In genomic region chr10:18665815-18666558, GRCh38 we compare ENCODE assay signal across 14 cellular contexts. TPM values are rescaled to one million over a fixed set of nuclear protein-coding genes. Genes with fewer than 3 reads are reported as not detected.
DNase-seq lines count a peak whose midpoint lies in the region; ATAC-seq, FAIRE-seq and TF ChIP-seq lines count a peak whose summit lies in the region.
"Had no signal": no experiment of that assay in that cellular context is flagged by ENCODE, and none has a peak within 500 bp of the region (broad histone marks: within the 10 kb centered on the region; RNA-seq: fewer than 3 reads in every experiment).

No MANE protein-coding gene starts in this region.

- peaks cover 45% of the 10 kb centered on the region for H3K36me3 Mint-ChIP-seq in GM23338 (ENCODE audit: low read depth)
- H3K36me3 Mint-ChIP-seq in astrocyte (ENCODE audit: low read depth, unreplicated experiment), result peaks cover 9% of the 10 kb centered on the region

- no peaks in the 10 kb centered on the region for H3F3A ChIP-seq in GM23338 (replicated peaks; ENCODE audit: low read depth)

- no peaks in the 10 kb centered on the region for H3K9me3 ChIP-seq in astrocyte (ENCODE audit: insufficient read depth, low read depth, low read length)
- H3K9me3 ChIP-seq in keratinocyte (ENCODE audit: control insufficient read depth, low read depth, low read length), result no peaks in the 10 kb centered on the region
- no peaks in the 10 kb centered on the region for H3K9me3 ChIP-seq in upper lobe of right lung
- H3K9me3 ChIP-seq: esophagus muscularis mucosa, neutrophil had no signal

- FAIRE-seq in astrocyte (lab: Jason Lieb, UNC) (peak; percentile 83), keratinocyte (lab: Jason Lieb, UNC) (no peak)
- FAIRE-seq: HTR-8/SVneo had no signal

- H3K9me1 ChIP-seq in keratinocyte (ENCODE audit: control insufficient read depth, extremely low read depth, insufficient read depth, low read length), result no peaks in the 10 kb centered on the region

- H3K27ac ChIP-seq in ACC112 (ENCODE audit: low read depth, low read length), result peak overlapping the region; percentile 59
- peak overlapping the region; percentile 88 for H3K27ac ChIP-seq in GM23338 (ENCODE audit: low read depth)
- peak overlapping the region; percentile 59 for H3K27ac ChIP-seq in astrocyte (ENCODE audit: low read depth, low read length)
- peak overlapping the region; percentile 59 for H3K27ac ChIP-seq in keratinocyte (ENCODE audit: control insufficient read depth, insufficient read depth, low read length)
- H3K27ac ChIP-seq in upper lobe of right lung, result no peak overlapping the region
- H3K27ac ChIP-seq: esophagus muscularis mucosa, neutrophil had no signal

- H3K4me1 Mint-ChIP-seq in GM23338 (peaks cover 47% of the 10 kb centered on the region), astrocyte (ENCODE audit: low read depth, unreplicated experiment) (peaks cover 34% of the 10 kb centered on the region)

- H3K27ac Mint-ChIP-seq in GM23338 (peak overlapping the region; percentile 86), astrocyte (ENCODE audit: unreplicated experiment) (peak overlapping the region; percentile 89)
- H3K27ac Mint-ChIP-seq: activated CD4-positive, alpha-beta memory T cell treated with anti-CD3 and anti-CD28 coated beads for 36 hours had no signal

- H3K27me3 Mint-ChIP-seq in GM23338 (ENCODE audit: insufficient read depth, low read depth, poor library complexity) (peaks cover 2% of the 10 kb centered on the region), astrocyte (ENCODE audit: low read depth, unreplicated experiment) (no peaks in the 10 kb centered on the region)
- H3K27me3 Mint-ChIP-seq: activated CD4-positive, alpha-beta memory T cell treated with anti-CD3 and anti-CD28 coated beads for 36 hours had no signal

- H3K4me1 ChIP-seq in ACC112 (ENCODE audit: control insufficient read depth, insufficient read depth, low read length, unreplicated experiment) (peaks cover 32% of the 10 kb centered on the region), GM23338 (ENCODE audit: insufficient read depth) (peaks cover 42% of the 10 kb centered on the region), astrocyte (ENCODE audit: insufficient read depth, low read length) (peaks cover 29% of the 10 kb centered on the region), keratinocyte (ENCODE audit: control insufficient read depth, extremely low read depth, insufficient read depth, low read length) (peaks cover 24% of the 10 kb centered on the region), upper lobe of right lung (peaks cover 23% of the 10 kb centered on the region)

- no peaks in the 10 kb centered on the region for H3K9me2 ChIP-seq in GM23338 (ENCODE audit: insufficient read depth)

- H3K4me2 ChIP-seq in GM23338, result peak overlapping the region; percentile 58
- H3K4me2 ChIP-seq in astrocyte (ENCODE audit: low read length), result peak overlapping the region; percentile 76
- peak overlapping the region; percentile 27 for H3K4me2 ChIP-seq in keratinocyte (ENCODE audit: control insufficient read depth, extremely low read depth, insufficient read depth, low read depth, low read length)

- intact Hi-C loops in upper lobe of right lung (cut with DNase I), result no loop called here

- peak overlapping the region; percentile 32 for H3K4me3 Mint-ChIP-seq in GM23338
- H3K4me3 Mint-ChIP-seq in astrocyte (ENCODE audit: unreplicated experiment), result peak overlapping the region; percentile 70
- H3K4me3 Mint-ChIP-seq: activated CD4-positive, alpha-beta memory T cell treated with anti-CD3 and anti-CD28 coated beads for 36 hours had no signal

- dilution Hi-C loops in keratinocyte (cut with MboI; ENCODE audit: extremely low pct_ligation_motif_present, low sequenced_read_pairs), result no loop called here

- H3K4me3 ChIP-seq in ACC112 (ENCODE audit: low read depth, low read length) (peak overlapping the region; percentile 52), GM23338 (peak overlapping the region; percentile 37), astrocyte (ENCODE audit: insufficient read depth, low read depth, low read length) (no peak overlapping the region), keratinocyte (ENCODE audit: control insufficient read depth in 2 of 3, extremely low read depth in 1 of 3, insufficient read depth in 2 of 3, low read depth in 1 of 3, low read length in 3 of 3) (no peak overlapping the region), upper lobe of right lung (no peak overlapping the region)
- H3K4me3 ChIP-seq: esophagus muscularis mucosa had no signal

- DNase-seq in GM23338 (ENCODE audit: low spot score) (no peak), astrocyte (ENCODE audit: low read depth) (peak; percentile 35), keratinocyte (ENCODE audit: low read depth, low spot score) (no peak), inferior parietal cortex (ENCODE audit: extremely low spot score) (no peak), occipital lobe (lab: John Stamatoyannopoulos, UW) (no peak), upper lobe of right lung (no peak), hippocampal formation (lab: John Stamatoyannopoulos, UW) (no peak)
- DNase-seq: activated CD4-positive, alpha-beta memory T cell treated with anti-CD3 and anti-CD28 coated beads for 36 hours; amygdala; SHP77 treated with DMSO at 0.1 percent for 48 hours had no signal

- H3K27me3 ChIP-seq in ACC112 (ENCODE audit: insufficient read depth, low read length) (no peaks in the 10 kb centered on the region), GM23338 (ENCODE audit: insufficient read depth) (no peaks in the 10 kb centered on the region), astrocyte (ENCODE audit: insufficient read depth, low read length) (no peaks in the 10 kb centered on the region), keratinocyte (ENCODE audit: control insufficient read depth, extremely low read depth, insufficient read depth, low read length) (no peaks in the 10 kb centered on the region), upper lobe of right lung (no peaks in the 10 kb centered on the region)
- H3K27me3 ChIP-seq: esophagus muscularis mucosa, neutrophil had no signal

- H3K36me3 ChIP-seq in ACC112 (ENCODE audit: insufficient read depth, low read length) (peaks cover 2% of the 10 kb centered on the region), GM23338 (ENCODE audit: insufficient read depth) (peaks cover 9% of the 10 kb centered on the region; the same call in 1 of the 2 replicates), astrocyte (ENCODE audit: insufficient read depth, low read length) (peaks cover 2% of the 10 kb centered on the region), keratinocyte (ENCODE audit: control insufficient read depth in 2 of 2, extremely low read depth in 1 of 2, insufficient read depth in 2 of 2, low read length in 2 of 2) (peaks cover 2 to 12% of the 10 kb centered on the region in 2 experiments), upper lobe of right lung (peaks cover 29% of the 10 kb centered on the region)

- peak overlapping the region; percentile 55 for H3K9ac ChIP-seq in astrocyte (ENCODE audit: low read length)
- no peak overlapping the region for H3K9ac ChIP-seq in keratinocyte (ENCODE audit: control insufficient read depth, extremely low read depth, insufficient read depth, low read length)

- H3K9me3 Mint-ChIP-seq in GM23338, result no peaks in the 10 kb centered on the region
- H3K9me3 Mint-ChIP-seq in astrocyte (ENCODE audit: unreplicated experiment), result no peaks in the 10 kb centered on the region
- H3K9me3 Mint-ChIP-seq: activated CD4-positive, alpha-beta memory T cell treated with anti-CD3 and anti-CD28 coated beads for 36 hours had no signal

- H4K20me1 ChIP-seq in GM23338 (replicated peaks; ENCODE audit: insufficient read depth) (peaks cover 28% of the 10 kb centered on the region; the same call in 1 of the 2 replicates), astrocyte (ENCODE audit: insufficient read depth, low read length) (peaks cover 57% of the 10 kb centered on the region), keratinocyte (ENCODE audit: control insufficient read depth, extremely low read depth, insufficient read depth, low read length) (no peaks in the 10 kb centered on the region)

- H2AFZ ChIP-seq in ACC112 (ENCODE audit: low read length, unreplicated experiment) (no peak overlapping the region), GM23338 (no peak overlapping the region), astrocyte (ENCODE audit: low read depth, low read length) (no peak overlapping the region), keratinocyte (ENCODE audit: control insufficient read depth, low read length) (no peak overlapping the region)

- H3K79me2 ChIP-seq in ACC112 (ENCODE audit: control insufficient read depth, insufficient read depth, low read length, unreplicated experiment), result peaks cover 75% of the 10 kb centered on the region
- H3K79me2 ChIP-seq in GM23338 (replicated peaks; ENCODE audit: insufficient read depth), result peaks cover 92% of the 10 kb centered on the region
- peaks cover 94% of the 10 kb centered on the region for H3K79me2 ChIP-seq in astrocyte (ENCODE audit: insufficient read depth, low read length)
- H3K79me2 ChIP-seq in keratinocyte (ENCODE audit: control insufficient read depth, insufficient read depth, low read length), result peaks cover 71% of the 10 kb centered on the region

- TF ChIP-seq CTCF in GM23338 (conservative IDR thresholded peaks at IDR 0.05; ENCODE audit: low read depth in 2 of 2) (no peak), astrocyte (IDR thresholded peaks at IDR 0.05; ENCODE audit: insufficient read depth, low read depth, low read length) (no peak), keratinocyte (optimal IDR thresholded peaks at IDR 0.05 in 1 of 3, IDR thresholded peaks at IDR 0.05 in 1 of 3, conservative IDR thresholded peaks at IDR 0.05 in 1 of 3; ENCODE audit: extremely low read depth in 1 of 3, insufficient read depth in 2 of 3, low read length in 3 of 3) (no peak), upper lobe of right lung (IDR thresholded peaks at IDR 0.05) (no peak)

- ATAC-seq in GM23338 (no peak), upper lobe of right lung (no peak)

RNA-seq across cellular contexts. Expression of gene ARL5B, which starts 6.8 kb away (rescaled TPM):
- total RNA-seq in GM23338 (2014; rRNA removed; shearing (Covaris generic)), result 76.4 and 82.0 TPM in 2 replicates
- 21.5 and 22.8 TPM in 2 replicates for polyA plus RNA-seq in GM23338 (2016; fragmentation: Nextera tagmentation; extraction: Ambion mirVana)
- total RNA-seq in astrocyte, result 32.6 and 36.7 TPM in 2 replicates
- polyA plus RNA-seq in keratinocyte, result 4.7 to 10.4 TPM (median 6.3 TPM) in 3 replicates
- 11.3 TPM for polyA plus RNA-seq in keratinocyte (2011; ENCODE audit: low read depth)
- polyA plus RNA-seq in keratinocyte (2011; cell fraction: cytosol; rRNA removed), result 2.9 and 6.7 TPM in 2 replicates
- polyA plus RNA-seq in keratinocyte (2011; cell fraction: nucleus; rRNA removed), result 7.4 and 11.3 TPM in 2 replicates
- 5.0 and 16.3 TPM in 2 replicates for polyA plus RNA-seq in keratinocyte (2012; ENCODE audit: low replicate concordance)
- 1.0 to 12.4 TPM (median 5.9 TPM) in 3 replicates for polyA minus RNA-seq in keratinocyte
- 5.9 TPM for polyA minus RNA-seq in keratinocyte (2011; cell fraction: cytosol; rRNA and poly(A)+ RNA removed)
- polyA minus RNA-seq in keratinocyte (2011; cell fraction: nucleus; rRNA and poly(A)+ RNA removed), result 8.4 and 14.4 TPM in 2 replicates
- total RNA-seq in occipital lobe, result 91.7 TPM
- 11.5 TPM for total RNA-seq in upper lobe of right lung

RNA-seq across cellular contexts. Expression of gene NSUN6, which starts 14.6 kb away (rescaled TPM):
- 12.5 and 18.1 TPM in 2 replicates for total RNA-seq in GM23338 (2014; rRNA removed; shearing (Covaris generic))
- polyA plus RNA-seq in GM23338 (2016; fragmentation: Nextera tagmentation; extraction: Ambion mirVana) (36.3 and 37.4 TPM in 2 replicates), keratinocyte (6.2 to 9.8 TPM (median 8.5 TPM) in 3 replicates)
- total RNA-seq in astrocyte (5.9 and 7.3 TPM in 2 replicates), occipital lobe (42.3 TPM), upper lobe of right lung (10.9 TPM)
- polyA plus RNA-seq in keratinocyte (2011; ENCODE audit: low read depth), result 7.5 TPM
- polyA plus RNA-seq in keratinocyte (2011; cell fraction: cytosol; rRNA removed), result 4.2 and 7.3 TPM in 2 replicates
- polyA plus RNA-seq in keratinocyte (2011; cell fraction: nucleus; rRNA removed), result 15.0 and 17.5 TPM in 2 replicates
- polyA plus RNA-seq in keratinocyte (2012; ENCODE audit: low replicate concordance), result 4.4 and 6.2 TPM in 2 replicates
- 1.7 to 10.3 TPM (median 6.3 TPM) in 3 replicates for polyA minus RNA-seq in keratinocyte
- polyA minus RNA-seq in keratinocyte (2011; cell fraction: cytosol; rRNA and poly(A)+ RNA removed), result 3.6 TPM
- polyA minus RNA-seq in keratinocyte (2011; cell fraction: nucleus; rRNA and poly(A)+ RNA removed), result 8.7 and 16.1 TPM in 2 replicates

Comparison
In these comparisons a context has a peak if more than half of its experiments do, and no peak if none do; other contexts are left out.
1. H3K4me3 ChIP-seq: peak in ACC112 (single experiment) and GM23338 (single experiment); none in astrocyte (single experiment), keratinocyte (0 of 3) and upper lobe of right lung (single experiment).
2. Peak in every context shown above with its lines, with median percentiles within 50 percentile points of each other: H3K4me2 ChIP-seq.